8 cellular contexts compared by ENCODE assay signal in genomic region chr9:89496645-89497044, GRCh38. TPM values are rescaled to one million over a fixed set of nuclear protein-coding genes. Genes with fewer than 3 reads are reported as not detected.
A peak's percentile ranks its signal among the peaks of the same experiment; 100 is the strongest.
DNase-seq lines count a peak whose midpoint lies in the region; ATAC-seq and TF ChIP-seq lines count a peak whose summit lies in the region.

No MANE protein-coding gene starts in this region.

- H3K4me1 Mint-ChIP-seq in effector memory CD8-positive, alpha-beta T cell (ENCODE audit: low read depth in 2 of 2): peaks cover 87% of the 10 kb centered on the region in 2 donors
- H3K4me1 Mint-ChIP-seq in neural progenitor cell: peaks cover 38% of the 10 kb centered on the region

- H3K27ac Mint-ChIP-seq in effector memory CD8-positive, alpha-beta T cell: peak overlapping the region; percentile 76 to 91
- peak overlapping the region; percentile 13 for H3K27ac Mint-ChIP-seq in neural progenitor cell

- H3K9ac ChIP-seq in neural progenitor cell: peak overlapping the region; percentile 22

- H3K27ac ChIP-seq in neural progenitor cell: no peak overlapping the region

- H3K4me3 ChIP-seq in LNCaP clone FGC (ENCODE audit: low read depth, low read length): peak overlapping the region; percentile 79
- peak overlapping the region; percentile 94 for H3K4me3 ChIP-seq in neural progenitor cell

- H3K27me3 Mint-ChIP-seq in effector memory CD8-positive, alpha-beta T cell: no peaks in the 10 kb centered on the region
- H3K27me3 Mint-ChIP-seq in neural progenitor cell (ENCODE audit: insufficient read depth, low read depth): peaks cover 4% of the 10 kb centered on the region

- DNase-seq in CD1c-positive myeloid dendritic cell (ENCODE audit: extremely low spot score) (peak; percentile 46), LNCaP clone FGC (ENCODE audit: low read depth) (no peak), neural progenitor cell (ENCODE audit: low spot score) (no peak), SIG-M5 (lab: John Stamatoyannopoulos, UW) (no peak), cortex of kidney (lab: John Stamatoyannopoulos, UW) (no peak)
- DNase-seq in effector memory CD8-positive, alpha-beta T cell: no peak

- peak overlapping the region; percentile 89 to 91 for H3K4me3 Mint-ChIP-seq in effector memory CD8-positive, alpha-beta T cell
- peak overlapping the region; percentile 87 for H3K4me3 Mint-ChIP-seq in neural progenitor cell

- H3K36me3 Mint-ChIP-seq in effector memory CD8-positive, alpha-beta T cell (ENCODE audit: insufficient read depth): peaks cover 20% of the 10 kb centered on the region
- H3K36me3 Mint-ChIP-seq in neural progenitor cell: peaks cover 13% of the 10 kb centered on the region

- TF ChIP-seq CTCF in LNCaP clone FGC (IDR thresholded peaks at IDR 0.05; ENCODE audit: control insufficient read depth, extremely low read depth, insufficient read depth) (no peak), neural progenitor cell (IDR thresholded peaks at IDR 0.05) (no peak)

- H3K27me3 ChIP-seq in neural progenitor cell: no peaks in the 10 kb centered on the region

- H3K9me3 ChIP-seq in neural progenitor cell (ENCODE audit: low read depth): no peaks in the 10 kb centered on the region

- H4K20me1 ChIP-seq in neural progenitor cell (ENCODE audit: low read depth): peaks cover 43% of the 10 kb centered on the region

- H3K4me1 ChIP-seq in neural progenitor cell: peaks cover 36% of the 10 kb centered on the region

- H3K4me2 ChIP-seq in neural progenitor cell: peak overlapping the region; percentile 89

- no peak overlapping the region for H2AFZ ChIP-seq in neural progenitor cell (replicated peaks)

- H3K9me3 Mint-ChIP-seq in effector memory CD8-positive, alpha-beta T cell: no peaks in the 10 kb centered on the region
- H3K9me3 Mint-ChIP-seq in neural progenitor cell: no peaks in the 10 kb centered on the region

- peak; percentile 10 for ATAC-seq in effector memory CD8-positive, alpha-beta T cell (replicated peaks)
- ATAC-seq in HG03039 (IDR thresholded peaks at IDR 0.05; ENCODE audit: unreplicated experiment) (no peak), HG02870 (IDR thresholded peaks at IDR 0.05; ENCODE audit: unreplicated experiment) (no peak)

- peaks cover 15% of the 10 kb centered on the region for H3F3A ChIP-seq in neural progenitor cell (ENCODE audit: low read depth)

- H3K79me2 ChIP-seq in neural progenitor cell (ENCODE audit: low read depth): peaks cover 56% of the 10 kb centered on the region

- H3K36me3 ChIP-seq in neural progenitor cell: no peaks in the 10 kb centered on the region

RNA-seq across cellular contexts. Expression of gene SEMA4D, which starts 1.3 kb away (rescaled TPM):
- 19.1 and 24.9 TPM in 2 replicates for total RNA-seq in neural progenitor cell (ENCODE audit: low replicate concordance)
